9 cellular contexts compared by ENCODE assay signal in genomic region chr1:221726331-221726692, GRCh38. TPM values are rescaled to one million over a fixed set of nuclear protein-coding genes. Genes with fewer than 3 reads are reported as not detected.
DNase-seq lines count a peak whose midpoint lies in the region; ATAC-seq, FAIRE-seq and TF ChIP-seq lines count a peak whose summit lies in the region.
"Had no signal": no experiment of that assay in that cellular context is flagged by ENCODE, and none has a peak within 500 bp of the region (broad histone marks: within the 10 kb centered on the region; RNA-seq: fewer than 3 reads in every experiment).

No MANE protein-coding gene starts in this region.

- H3K9me1 ChIP-seq in keratinocyte (ENCODE audit: control insufficient read depth, extremely low read depth, insufficient read depth, low read length) = no peaks in the 10 kb centered on the region

- DNase-seq in GM10266 (ENCODE audit: extremely low spot score) = peak; percentile 22
- no peak for DNase-seq in keratinocyte (ENCODE audit: low read depth, low spot score)
- DNase-seq in OCI-M2 (lab: John Stamatoyannopoulos, UW; ENCODE audit: unreplicated experiment) = no peak
- no peak for DNase-seq in upper lobe of right lung
- no peak for DNase-seq in SHP77 (lab: John Stamatoyannopoulos, UW)
- no peak for DNase-seq in NCI-H2171 treated with DMSO at 0.1 percent for 48 hours (lab: John Stamatoyannopoulos, UW)
- DNase-seq: brain microvascular endothelial cell had no signal

- TF ChIP-seq CTCF in GM10266 (IDR thresholded peaks at IDR 0.05; ENCODE audit: control insufficient read depth, insufficient read depth, low read depth, missing control alignments) = no peak
- no peak for TF ChIP-seq CTCF in keratinocyte (optimal IDR thresholded peaks at IDR 0.05 in 1 of 3, IDR thresholded peaks at IDR 0.05 in 1 of 3, conservative IDR thresholded peaks at IDR 0.05 in 1 of 3; ENCODE audit: extremely low read depth in 1 of 3, insufficient read depth in 2 of 3, low read length in 3 of 3)
- TF ChIP-seq CTCF in upper lobe of right lung (IDR thresholded peaks at IDR 0.05) = no peak

- ATAC-seq in GM21390 (IDR thresholded peaks at IDR 0.05; ENCODE audit: unreplicated experiment) (peak; percentile 66), HG03520 (IDR thresholded peaks at IDR 0.05; ENCODE audit: unreplicated experiment) (peak; percentile 52), upper lobe of right lung (no peak)

- intact Hi-C loops in upper lobe of right lung (cut with DNase I) = no loop called here

- H3K4me1 ChIP-seq in keratinocyte (ENCODE audit: control insufficient read depth, extremely low read depth, insufficient read depth, low read length) (peaks cover 25% of the 10 kb centered on the region), upper lobe of right lung (peaks cover 12% of the 10 kb centered on the region)

- dilution Hi-C loops in keratinocyte (cut with MboI; ENCODE audit: extremely low pct_ligation_motif_present, low sequenced_read_pairs) = no loop called here

- H3K36me3 ChIP-seq in keratinocyte (ENCODE audit: control insufficient read depth in 2 of 2, extremely low read depth in 1 of 2, insufficient read depth in 2 of 2, low read length in 2 of 2) = peaks cover 3 to 5% of the 10 kb centered on the region in 2 experiments
- H3K36me3 ChIP-seq in upper lobe of right lung = no peaks in the 10 kb centered on the region
- H3K36me3 ChIP-seq: brain microvascular endothelial cell had no signal

- no peak for FAIRE-seq in keratinocyte (lab: Jason Lieb, UNC)

- peak overlapping the region; percentile 30 for H3K27ac ChIP-seq in keratinocyte (ENCODE audit: control insufficient read depth, insufficient read depth, low read length)
- no peak overlapping the region for H3K27ac ChIP-seq in upper lobe of right lung

- no peaks in the 10 kb centered on the region for H4K20me1 ChIP-seq in keratinocyte (ENCODE audit: control insufficient read depth, extremely low read depth, insufficient read depth, low read length)

- no peak overlapping the region for H3K4me3 ChIP-seq in keratinocyte (ENCODE audit: control insufficient read depth in 2 of 3, extremely low read depth in 1 of 3, insufficient read depth in 2 of 3, low read depth in 1 of 3, low read length in 3 of 3)
- no peak overlapping the region for H3K4me3 ChIP-seq in upper lobe of right lung

- H3K27me3 ChIP-seq in keratinocyte (ENCODE audit: control insufficient read depth, extremely low read depth, insufficient read depth, low read length) (no peaks in the 10 kb centered on the region), upper lobe of right lung (no peaks in the 10 kb centered on the region)
- H3K27me3 ChIP-seq: brain microvascular endothelial cell had no signal

- no peak overlapping the region for H3K9ac ChIP-seq in keratinocyte (ENCODE audit: control insufficient read depth, extremely low read depth, insufficient read depth, low read length)

- peak overlapping the region; percentile 25 for H3K4me2 ChIP-seq in keratinocyte (ENCODE audit: control insufficient read depth, extremely low read depth, insufficient read depth, low read depth, low read length)

- peaks cover 7% of the 10 kb centered on the region for H3K79me2 ChIP-seq in keratinocyte (ENCODE audit: control insufficient read depth, insufficient read depth, low read length)

- H3K9me3 ChIP-seq in keratinocyte (ENCODE audit: control insufficient read depth, low read depth, low read length) (peaks cover 7% of the 10 kb centered on the region), upper lobe of right lung (no peaks in the 10 kb centered on the region)

- H2AFZ ChIP-seq in keratinocyte (ENCODE audit: control insufficient read depth, low read length) = no peak overlapping the region

RNA-seq across cellular contexts. Expression of gene DUSP10, which starts 15.6 kb away (rescaled TPM):
- polyA plus RNA-seq in keratinocyte = 15.1 to 19.7 TPM (median 17.0 TPM) in 3 replicates
- polyA plus RNA-seq in keratinocyte (2011; ENCODE audit: low read depth) = 26.7 TPM
- polyA plus RNA-seq in keratinocyte (2011; cell fraction: cytosol; rRNA removed) = 13.6 and 15.2 TPM in 2 replicates
- 36.6 and 39.1 TPM in 2 replicates for polyA plus RNA-seq in keratinocyte (2011; cell fraction: nucleus; rRNA removed)
- 10.0 and 28.9 TPM in 2 replicates for polyA plus RNA-seq in keratinocyte (2012; ENCODE audit: low replicate concordance)
- 23.6 to 51.9 TPM (median 40.2 TPM) in 3 replicates for polyA minus RNA-seq in keratinocyte
- 13.2 TPM for polyA minus RNA-seq in keratinocyte (2011; cell fraction: cytosol; rRNA and poly(A)+ RNA removed)
- polyA minus RNA-seq in keratinocyte (2011; cell fraction: nucleus; rRNA and poly(A)+ RNA removed) = 34.9 and 58.6 TPM in 2 replicates
- total RNA-seq in upper lobe of right lung = 8.2 TPM
